14 cellular contexts compared by ENCODE assay signal in genomic region chr1:76288758-76289483, GRCh38.
DNase-seq lines count a peak whose midpoint lies in the region; ATAC-seq lines count a peak whose summit lies in the region.
"Had no signal": no experiment of that assay in that cellular context is flagged by ENCODE, and none has a peak within 500 bp of the region (broad histone marks: within the 10 kb centered on the region; RNA-seq: fewer than 3 reads in every experiment).

No MANE protein-coding gene starts in this region.

- POLR2A ChIA-PET in naive thymus-derived CD4-positive, alpha-beta T cell (lab: Charles Lee) = interaction anchor here (0.8 kb wide), 1 partner anchor 12 kb away, joined by 4 read pairs; no protein-coding TSS in a partner anchor

- ATAC-seq in activated CD8-positive, alpha-beta memory T cell treated with anti-CD3 and anti-CD28 coated beads, Interleukin-2, amount 10 ng/mL, durations not matched to agents 7 days and 5 days = no peak
- ATAC-seq in naive thymus-derived CD4-positive, alpha-beta T cell = peak; percentile 26
- no peak for ATAC-seq in GM21367 (IDR thresholded peaks at IDR 0.05; ENCODE audit: unreplicated experiment)
- ATAC-seq: GM12878 had no signal

- no peaks in the 10 kb centered on the region for H3K9me3 ChIP-seq in Karpas-422 (ENCODE audit: low read length)
- no peaks in the 10 kb centered on the region for H3K9me3 ChIP-seq in naive thymus-derived CD4-positive, alpha-beta T cell (ENCODE audit: control insufficient read depth in 2 of 3, low read length in 3 of 3)

- H2AFZ ChIP-seq in Karpas-422 (ENCODE audit: low read length) = 0 out of 2 replicates have a peak overlapping the region, but pooled peaks have one; percentile 21

- no peaks in the 10 kb centered on the region for H3K27me3 Mint-ChIP-seq in activated CD8-positive, alpha-beta memory T cell treated with anti-CD3 and anti-CD28 coated beads, Interleukin-2, amount 10 ng/mL, durations not matched to agents 7 days and 5 days
- no peaks in the 10 kb centered on the region for H3K27me3 Mint-ChIP-seq in activated T-helper 1 cell treated with anti-CD3 and anti-CD28 coated beads, Interleukin-12 subunit alpha, Interleukin-12 subunit beta, Interleukin-2, Interleukin-4 antibody, amounts not matched to agents 30 ng/mL and 10 ng/mL and 1 ng/mL, durations not matched to agents 14 hours and 24 hours and 36 hours (ENCODE audit: insufficient read depth)
- no peaks in the 10 kb centered on the region for H3K27me3 Mint-ChIP-seq in naive thymus-derived CD4-positive, alpha-beta T cell

- no peaks in the 10 kb centered on the region for H3K36me3 Mint-ChIP-seq in activated CD8-positive, alpha-beta memory T cell treated with anti-CD3 and anti-CD28 coated beads, Interleukin-2, amount 10 ng/mL, durations not matched to agents 7 days and 5 days
- H3K36me3 Mint-ChIP-seq in activated T-helper 1 cell treated with anti-CD3 and anti-CD28 coated beads, Interleukin-12 subunit alpha, Interleukin-12 subunit beta, Interleukin-2, Interleukin-4 antibody, amounts not matched to agents 30 ng/mL and 10 ng/mL and 1 ng/mL, durations not matched to agents 14 hours and 24 hours and 36 hours (ENCODE audit: low read depth) = peaks cover 2% of the 10 kb centered on the region
- H3K36me3 Mint-ChIP-seq in naive thymus-derived CD4-positive, alpha-beta T cell = no peaks in the 10 kb centered on the region

- H3K27ac ChIP-seq in Karpas-422 (ENCODE audit: low read length) = peak overlapping the region; percentile 95
- peak overlapping the region; percentile 0 for H3K27ac ChIP-seq in naive thymus-derived CD4-positive, alpha-beta T cell (ENCODE audit: low read depth, low read length)

- H3K27ac Mint-ChIP-seq in activated CD8-positive, alpha-beta memory T cell treated with anti-CD3 and anti-CD28 coated beads, Interleukin-2, amount 10 ng/mL, durations not matched to agents 7 days and 5 days = peak overlapping the region; percentile 9
- peak overlapping the region; percentile 23 for H3K27ac Mint-ChIP-seq in activated T-helper 1 cell treated with anti-CD3 and anti-CD28 coated beads, Interleukin-12 subunit alpha, Interleukin-12 subunit beta, Interleukin-2, Interleukin-4 antibody, amounts not matched to agents 30 ng/mL and 10 ng/mL and 1 ng/mL, durations not matched to agents 14 hours and 24 hours and 36 hours
- peak overlapping the region; percentile 27 to 95 (median 77) for H3K27ac Mint-ChIP-seq in naive thymus-derived CD4-positive, alpha-beta T cell

- no peak for DNase-seq in activated CD8-positive, alpha-beta memory T cell treated with anti-CD3 and anti-CD28 coated beads, Interleukin-2, amount 10 ng/mL, durations not matched to agents 7 days and 5 days
- DNase-seq in activated CD8-positive, alpha-beta memory T cell treated with anti-CD3 and anti-CD28 coated beads, Interleukin-2, amount 50 U/mL, for 4 hours = no peak
- peak; percentile 46 for DNase-seq in Karpas-422
- no peak for DNase-seq in activated T-helper 1 cell treated with anti-CD3 and anti-CD28 coated beads, Interleukin-12 subunit alpha, Interleukin-12 subunit beta, Interleukin-2, Interleukin-4 antibody, amounts not matched to agents 30 ng/mL and 10 ng/mL and 1 ng/mL, durations not matched to agents 14 hours and 24 hours and 36 hours (ENCODE audit: low spot score)
- no peak for DNase-seq in naive thymus-derived CD4-positive, alpha-beta T cell
- no peak for DNase-seq in NCI-H1436 treated with DMSO at 0.1 percent for 48 hours (lab: John Stamatoyannopoulos, UW)
- DNase-seq: AML-193, Calu3, HCEC 1CT, NCI-H1930, NCI-H2171, NCI-H510A had no signal

- intact Hi-C loops in activated T-helper 1 cell treated with anti-CD3 and anti-CD28 coated beads, Interleukin-12 subunit alpha, Interleukin-12 subunit beta, Interleukin-2, Interleukin-4 antibody, amounts not matched to agents 30 ng/mL and 10 ng/mL and 1 ng/mL, durations not matched to agents 14 hours and 24 hours and 36 hours (cut with micrococcal nuclease) = loop anchor here (1.0 kb wide), 2 partner anchors 7 to 18 kb away; no protein-coding TSS in a partner anchor
- intact Hi-C loops in naive thymus-derived CD4-positive, alpha-beta T cell (cut with micrococcal nuclease) = loop anchor here (1.0 to 5.0 kb wide), 3 partner anchors 11 to 137 kb away; no protein-coding TSS in a partner anchor

- H3K9me3 Mint-ChIP-seq in activated CD8-positive, alpha-beta memory T cell treated with anti-CD3 and anti-CD28 coated beads, Interleukin-2, amount 10 ng/mL, durations not matched to agents 7 days and 5 days (ENCODE audit: low read depth) = no peaks in the 10 kb centered on the region
- no peaks in the 10 kb centered on the region for H3K9me3 Mint-ChIP-seq in activated T-helper 1 cell treated with anti-CD3 and anti-CD28 coated beads, Interleukin-12 subunit alpha, Interleukin-12 subunit beta, Interleukin-2, Interleukin-4 antibody, amounts not matched to agents 30 ng/mL and 10 ng/mL and 1 ng/mL, durations not matched to agents 14 hours and 24 hours and 36 hours
- H3K9me3 Mint-ChIP-seq in naive thymus-derived CD4-positive, alpha-beta T cell = no peaks in the 10 kb centered on the region

- CTCF ChIA-PET in activated CD8-positive, alpha-beta memory T cell treated with anti-CD3 and anti-CD28 coated beads, Interleukin-2, amount 10 ng/mL, durations not matched to agents 7 days and 5 days (lab: Charles Lee) = no interaction called here
- CTCF ChIA-PET in naive thymus-derived CD4-positive, alpha-beta T cell (lab: Charles Lee) = interaction anchor here (1.1 kb wide), 1 partner anchor 9 kb away, joined by 3 read pairs; no protein-coding TSS in a partner anchor

- H3K4me1 ChIP-seq in Karpas-422 (ENCODE audit: low read length) = peaks cover 98% of the 10 kb centered on the region
- H3K4me1 ChIP-seq in naive thymus-derived CD4-positive, alpha-beta T cell (ENCODE audit: control insufficient read depth in 2 of 2, insufficient read depth in 2 of 2, low read length in 2 of 2) = peaks cover 30 to 85% of the 10 kb centered on the region in 2 donors

- no peaks in the 10 kb centered on the region for H3K79me2 ChIP-seq in Karpas-422 (ENCODE audit: low read length)

- no peak overlapping the region for H3K4me3 Mint-ChIP-seq in activated CD8-positive, alpha-beta memory T cell treated with anti-CD3 and anti-CD28 coated beads, Interleukin-2, amount 10 ng/mL, durations not matched to agents 7 days and 5 days
- H3K4me3 Mint-ChIP-seq in activated T-helper 1 cell treated with anti-CD3 and anti-CD28 coated beads, Interleukin-12 subunit alpha, Interleukin-12 subunit beta, Interleukin-2, Interleukin-4 antibody, amounts not matched to agents 30 ng/mL and 10 ng/mL and 1 ng/mL, durations not matched to agents 14 hours and 24 hours and 36 hours = no peak overlapping the region
- H3K4me3 Mint-ChIP-seq in naive thymus-derived CD4-positive, alpha-beta T cell = peak overlapping the region in 9 of 10 donors; percentile 10 to 55 (median 38)

- H3K9me2 ChIP-seq in Karpas-422 (replicated peaks; ENCODE audit: insufficient read depth, low read length) = no peaks in the 10 kb centered on the region

- no peaks in the 10 kb centered on the region for H4K20me1 ChIP-seq in Karpas-422 (ENCODE audit: insufficient read depth, low read depth, low read length)

- peaks cover 50% of the 10 kb centered on the region for H3K4me1 Mint-ChIP-seq in activated CD8-positive, alpha-beta memory T cell treated with anti-CD3 and anti-CD28 coated beads, Interleukin-2, amount 10 ng/mL, durations not matched to agents 7 days and 5 days
- H3K4me1 Mint-ChIP-seq in activated T-helper 1 cell treated with anti-CD3 and anti-CD28 coated beads, Interleukin-12 subunit alpha, Interleukin-12 subunit beta, Interleukin-2, Interleukin-4 antibody, amounts not matched to agents 30 ng/mL and 10 ng/mL and 1 ng/mL, durations not matched to agents 14 hours and 24 hours and 36 hours (ENCODE audit: low read depth) = peaks cover 83% of the 10 kb centered on the region
- peaks cover 22 to 96% (median 92%) of the 10 kb centered on the region in 7 donors for H3K4me1 Mint-ChIP-seq in naive thymus-derived CD4-positive, alpha-beta T cell

- H3K27me3 ChIP-seq in Karpas-422 (ENCODE audit: low read length) = no peaks in the 10 kb centered on the region
- no peaks in the 10 kb centered on the region for H3K27me3 ChIP-seq in naive thymus-derived CD4-positive, alpha-beta T cell (ENCODE audit: control insufficient read depth in 2 of 2, insufficient read depth in 2 of 2, low read length in 2 of 2)

- H3K9ac ChIP-seq in Karpas-422 (ENCODE audit: low read length) = peak overlapping the region; percentile 17

- H3K36me3 ChIP-seq in Karpas-422 (ENCODE audit: insufficient read depth, low read length) = no peaks in the 10 kb centered on the region
- no peaks in the 10 kb centered on the region for H3K36me3 ChIP-seq in naive thymus-derived CD4-positive, alpha-beta T cell (ENCODE audit: control insufficient read depth in 2 of 3, insufficient read depth in 3 of 3, low read length in 3 of 3)

- H3K4me3 ChIP-seq in Karpas-422 (ENCODE audit: low read length) = no peak overlapping the region
- no peak overlapping the region for H3K4me3 ChIP-seq in naive thymus-derived CD4-positive, alpha-beta T cell (ENCODE audit: low read length)
- H3K4me3 ChIP-seq: GM12878 had no signal

- no peak overlapping the region for H3K4me2 ChIP-seq in Karpas-422 (ENCODE audit: low read depth, low read length, poor library complexity, severe bottlenecking)

Comparison
In these comparisons a context has a peak if more than half of its experiments do, and no peak if none do; other contexts are left out.
1. H3K27ac Mint-ChIP-seq: peak in every context shown above with its lines; median percentile 77 in naive thymus-derived CD4-positive, alpha-beta T cell; 23 in activated T-helper 1 cell treated with anti-CD3 and anti-CD28 coated beads, Interleukin-12 subunit alpha, Interleukin-12 subunit beta, Interleukin-2, Interleukin-4 antibody, amounts not matched to agents 30 ng/mL and 10 ng/mL and 1 ng/mL, durations not matched to agents 14 hours and 24 hours and 36 hours; 9 in activated CD8-positive, alpha-beta memory T cell treated with anti-CD3 and anti-CD28 coated beads, Interleukin-2, amount 10 ng/mL, durations not matched to agents 7 days and 5 days.
2. H3K4me3 Mint-ChIP-seq: peak in naive thymus-derived CD4-positive, alpha-beta T cell (9 of 10); none in activated CD8-positive, alpha-beta memory T cell treated with anti-CD3 and anti-CD28 coated beads, Interleukin-2, amount 10 ng/mL, durations not matched to agents 7 days and 5 days (single experiment) and activated T-helper 1 cell treated with anti-CD3 and anti-CD28 coated beads, Interleukin-12 subunit alpha, Interleukin-12 subunit beta, Interleukin-2, Interleukin-4 antibody, amounts not matched to agents 30 ng/mL and 10 ng/mL and 1 ng/mL, durations not matched to agents 14 hours and 24 hours and 36 hours (single experiment).